ENCODE assay signal across 8 cellular contexts in genomic region chr17:64056269-64057005, GRCh38. TPM values are rescaled to one million over a fixed set of nuclear protein-coding genes. Genes with fewer than 3 reads are reported as not detected.
DNase-seq lines count a peak whose midpoint lies in the region; ATAC-seq and TF ChIP-seq lines count a peak whose summit lies in the region.

No MANE protein-coding gene starts in this region.

- H3K4me3 Mint-ChIP-seq in central memory CD8-positive, alpha-beta T cell = peak overlapping the region; percentile 46

- H3K36me3 ChIP-seq in vagina = peaks cover 0 to 78% of the 10 kb centered on the region in 2 donors
- peaks cover 0 to 5% of the 10 kb centered on the region in 2 donors for H3K36me3 ChIP-seq in prostate gland

- 68% methylated on average over 12 of the region's 12 CpGs for WGBS in prostate gland

- no peak overlapping the region for H3K27ac ChIP-seq in vagina
- H3K27ac ChIP-seq in prostate gland = no peak overlapping the region

- intact Hi-C loops in vagina (cut with DNase I) = no loop called here
- intact Hi-C loops in prostate gland (cut with DNase I) = loop anchor here (10.0 kb wide), 1 partner anchor 208 kb away; the partner anchor contains the start of gene TEX2

- H3K9me3 ChIP-seq in vagina = no peaks in the 10 kb centered on the region
- no peaks in the 10 kb centered on the region for H3K9me3 ChIP-seq in prostate gland

- ATAC-seq in GM19438 (IDR thresholded peaks at IDR 0.05; ENCODE audit: low read depth, unreplicated experiment) (peak; percentile 65), HG03439 (IDR thresholded peaks at IDR 0.05; ENCODE audit: unreplicated experiment) (peak; percentile 63)
- ATAC-seq in central memory CD8-positive, alpha-beta T cell (replicated peaks; ENCODE audit: extremely low read depth, poor library complexity, severe bottlenecking) = peak; percentile 52

- peaks cover 45% of the 10 kb centered on the region for H3K36me3 Mint-ChIP-seq in central memory CD8-positive, alpha-beta T cell (ENCODE audit: insufficient read depth)

- DNase-seq in GM12864 (ENCODE audit: low read depth) (no peak), SHP77 (lab: John Stamatoyannopoulos, UW) (no peak), vagina (ENCODE audit: extremely low spot score in 2 of 2) (no peak), prostate gland (ENCODE audit: low spot score) (no peak)
- DNase-seq in central memory CD8-positive, alpha-beta T cell (ENCODE audit: low spot score in 2 of 2) = no peak
- DNase-seq in stimulated activated CD4-positive, alpha-beta T cell treated with anti-CD3 and anti-CD28 coated beads, Interleukin-4, amount 100 ng/mL, for 24 hours = no peak

- no peaks in the 10 kb centered on the region for H3K9me3 Mint-ChIP-seq in central memory CD8-positive, alpha-beta T cell

- TF ChIP-seq POLR2A in vagina (IDR thresholded peaks at IDR 0.05) (no peak), prostate gland (IDR thresholded peaks at IDR 0.05) (no peak)

- H3K27me3 ChIP-seq in vagina = no peaks in the 10 kb centered on the region
- H3K27me3 ChIP-seq in prostate gland (replicated peaks; ENCODE audit: insufficient read depth) = no peaks in the 10 kb centered on the region

- H3K4me3 ChIP-seq in GM12864 (ENCODE audit: low read depth, low read length) (no peak overlapping the region), vagina (no peak overlapping the region), prostate gland (no peak overlapping the region)

- TF ChIP-seq CTCF in GM12864 (IDR thresholded peaks at IDR 0.05; ENCODE audit: low read depth, low read length, missing control alignments) = peak; percentile 12
- no peak for TF ChIP-seq CTCF in vagina (IDR thresholded peaks at IDR 0.05)
- TF ChIP-seq CTCF in prostate gland (IDR thresholded peaks at IDR 0.05) = no peak

- peaks cover 47% of the 10 kb centered on the region for H3K4me1 Mint-ChIP-seq in central memory CD8-positive, alpha-beta T cell

- no peaks in the 10 kb centered on the region for H3K27me3 Mint-ChIP-seq in central memory CD8-positive, alpha-beta T cell

- no peaks in the 10 kb centered on the region for H3K4me1 ChIP-seq in vagina
- no peaks in the 10 kb centered on the region for H3K4me1 ChIP-seq in prostate gland (replicated peaks)

- H3K27ac Mint-ChIP-seq in central memory CD8-positive, alpha-beta T cell (ENCODE audit: low read depth) = peak overlapping the region; percentile 75

RNA-seq across cellular contexts. Expression of gene ICAM2, which starts 36.0 kb away (rescaled TPM):
- total RNA-seq in vagina (55.7 TPM), prostate gland (10 to 100 TPM in 1 of 2 donors, 1 to 10 TPM in 1; 7.3 to 12.6 TPM)

RNA-seq across cellular contexts. Expression of gene PRR29, which starts 58.3 kb away (rescaled TPM):
- total RNA-seq in vagina = not detected
- under 1 TPM; 0.09 to 0.74 TPM for total RNA-seq in prostate gland
